In the genomic region with DNA sequence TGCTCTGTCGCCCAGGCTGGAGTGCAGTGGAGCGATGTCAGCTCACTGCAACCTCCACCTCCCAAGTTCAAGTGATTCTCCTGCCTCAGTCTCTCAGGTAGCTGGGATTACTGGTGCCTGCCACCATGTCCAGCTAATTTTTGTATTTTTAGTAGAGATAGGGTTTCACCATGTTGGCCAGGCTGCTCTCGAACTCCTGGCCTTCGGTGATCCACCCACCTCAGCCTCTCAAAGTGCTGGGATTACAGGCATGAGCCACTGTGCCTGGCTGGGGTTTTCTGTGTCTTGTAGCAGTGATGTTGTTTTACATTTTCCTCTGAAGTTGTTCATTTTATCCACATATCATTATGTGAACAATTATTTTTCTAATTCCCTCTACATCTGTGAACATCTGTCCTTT, we compare ENCODE assay signal across 11 cellular contexts. TPM values are rescaled to one million over a fixed set of nuclear protein-coding genes. Genes with fewer than 3 reads are reported as not detected.
DNase-seq lines count a peak whose midpoint lies in the region; ATAC-seq and TF ChIP-seq lines count a peak whose summit lies in the region.
"Not testable (repeated sequence)": the region's sequence is repeated elsewhere in the genome, so short reads cannot be mapped to it uniquely, and the experiment has no call there.
"Had no signal": no experiment of that assay in that cellular context is flagged by ENCODE, and none has a peak within 500 bp of the region (broad histone marks: within the 10 kb centered on the region; RNA-seq: fewer than 3 reads in every experiment).

No MANE protein-coding gene starts in this region.

- H4K20me1 ChIP-seq in PC-9 (ENCODE audit: insufficient read depth): not testable (repeated sequence)

- not testable (repeated sequence) for H3K9me3 Mint-ChIP-seq in dendritic cell treated with granulocyte-macrophage colony-stimulating factor and Interleukin-4, amounts not matched to agents 40 ng/mL and 50 ng/mL, for 4 days

- 47 to 64% (median 63%) methylated on average over 2 to 4 of the region's 4 CpGs for WGBS in psoas muscle, 3 donors

- BruUV-seq in PC-9 (replicated peaks; lab: Mats Ljungman, UMichigan): not testable (repeated sequence)

- DNase-seq in PC-9, psoas muscle: not testable (repeated sequence)
- peak; percentile 39 for DNase-seq in activated effector memory CD4-positive, alpha-beta T cell treated with anti-CD3 and anti-CD28 coated beads, Interleukin-2, amount 50 U/mL, for 16 hours
- peak; percentile 51 for DNase-seq in mesenteric fat pad (ENCODE audit: low spot score)

- H3K9me3 ChIP-seq in PC-9 (ENCODE audit: insufficient read depth, low read depth); psoas muscle; stomach smooth muscle (ENCODE audit: control insufficient read depth in 2 of 2, low read length in 2 of 2): not testable (repeated sequence)

- peaks cover 82% of the 10 kb centered on the region for H3K4me1 ChIP-seq in PC-9 (replicated peaks; ENCODE audit: insufficient read depth)
- H3K4me1 ChIP-seq in psoas muscle: peaks cover 52% of the 10 kb centered on the region
- H3K4me1 ChIP-seq in stomach smooth muscle (ENCODE audit: control insufficient read depth, insufficient read depth, low read length): peaks cover 77% of the 10 kb centered on the region

- H3K4me3 Mint-ChIP-seq in dendritic cell treated with granulocyte-macrophage colony-stimulating factor and Interleukin-4, amounts not matched to agents 40 ng/mL and 50 ng/mL, for 4 days: peak overlapping the region; percentile 50

- H3K27ac ChIP-seq in C4-2B (peak overlapping the region; percentile 20), PC-9 (peak overlapping the region; percentile 82), psoas muscle (peak overlapping the region; percentile 93), stomach smooth muscle (ENCODE audit: low read length) (peak overlapping the region; percentile 94)

- H3K27ac Mint-ChIP-seq in dendritic cell treated with granulocyte-macrophage colony-stimulating factor and Interleukin-4, amounts not matched to agents 40 ng/mL and 50 ng/mL, for 4 days: peak overlapping the region; percentile 68

- CTCF ChIA-PET in PC-9 (lab: Charles Lee): interaction anchor here (0.6 to 0.7 kb wide), 2 partner anchors 22 to 183 kb away, joined by 3 to 5 read pairs; no protein-coding TSS in a partner anchor

- not testable (repeated sequence) for ATAC-seq in psoas muscle

- H3K36me3 Mint-ChIP-seq in dendritic cell treated with granulocyte-macrophage colony-stimulating factor and Interleukin-4, amounts not matched to agents 40 ng/mL and 50 ng/mL, for 4 days (ENCODE audit: low read depth): peaks cover 98% of the 10 kb centered on the region

- not testable (repeated sequence) for H3K9ac ChIP-seq in stomach smooth muscle (ENCODE audit: low read length in 2 of 2)

- H3K27me3 ChIP-seq in PC-9 (ENCODE audit: insufficient read depth, low read depth); psoas muscle (ENCODE audit: insufficient read depth in 3 of 3, low read length in 2 of 3); stomach smooth muscle (ENCODE audit: control insufficient read depth in 1 of 2, insufficient read depth in 2 of 2, low read length in 2 of 2): not testable (repeated sequence)

- H3K4me3 ChIP-seq in PC-9; psoas muscle; stomach smooth muscle (ENCODE audit: low read length in 2 of 2): not testable (repeated sequence)

- H3K27me3 Mint-ChIP-seq in dendritic cell treated with granulocyte-macrophage colony-stimulating factor and Interleukin-4, amounts not matched to agents 40 ng/mL and 50 ng/mL, for 4 days: peaks cover 62% of the 10 kb centered on the region

- H3F3A ChIP-seq in PC-9 (ENCODE audit: insufficient read depth, low read depth): peaks cover 46% of the 10 kb centered on the region

- POLR2A ChIA-PET in PC-9 (lab: Charles Lee; ENCODE audit: unreplicated experiment): not testable (repeated sequence)

- TF ChIP-seq CTCF in C4-2B (conservative IDR thresholded peaks at IDR 0.05); PC-9 (conservative IDR thresholded peaks at IDR 0.05); psoas muscle (IDR thresholded peaks at IDR 0.05): not testable (repeated sequence)

- not testable (repeated sequence) for H3K36me3 ChIP-seq in PC-9 (ENCODE audit: low read depth); psoas muscle (ENCODE audit: insufficient read depth in 1 of 2, low read depth in 1 of 2); stomach smooth muscle (ENCODE audit: control insufficient read depth in 2 of 2, insufficient read depth in 2 of 2, low read length in 2 of 2)

- H3K4me1 Mint-ChIP-seq in dendritic cell treated with granulocyte-macrophage colony-stimulating factor and Interleukin-4, amounts not matched to agents 40 ng/mL and 50 ng/mL, for 4 days (ENCODE audit: low read depth): peaks cover 93% of the 10 kb centered on the region

- intact Hi-C loops in PC-9 (cut with micrococcal nuclease; ENCODE audit: unreplicated experiment) (loop anchor here (5.0 to 10.0 kb wide), 3 partner anchors 54 to 273 kb away; partner anchors contain the start of gene RAB17), psoas muscle (cut with DNase I) (loop anchor here in 1 of 2 donors (10.0 kb wide), 1 partner anchor 267 kb away; the partner anchor contains the start of gene KLHL30)
- intact Hi-C loops in dendritic cell treated with granulocyte-macrophage colony-stimulating factor and Interleukin-4, amounts not matched to agents 40 ng/mL and 50 ng/mL, for 4 days (cut with micrococcal nuclease): loop anchor here (5.0 kb wide), 1 partner anchor 99 kb away; the partner anchor contains the start of gene UBE2F

- peak overlapping the region; percentile 69 for H3K4me2 ChIP-seq in PC-9

- H2AFZ ChIP-seq in PC-9: not testable (repeated sequence)

- H3K9me2 ChIP-seq in PC-9 (ENCODE audit: insufficient read depth): not testable (repeated sequence)

- peaks cover 75% of the 10 kb centered on the region for H3K79me2 ChIP-seq in PC-9 (ENCODE audit: low read depth)

RNA-seq across cellular contexts. Expression of gene RAMP1, which starts 8.7 kb away (rescaled TPM):
- 48.5 and 48.7 TPM in 2 replicates for total RNA-seq in PC-9 (2021)
- total RNA-seq in mesenteric fat pad: 21.8 TPM
- 100 to 1,000 TPM in 1 of 4 donors, 10 to 100 TPM in 3; 32.8 to 105 (median 91.2) TPM for total RNA-seq in psoas muscle
- polyA plus RNA-seq in psoas muscle: 100 to 1,000 TPM in 2 of 3 donors, 10 to 100 TPM in 1; 86.5 to 367 (median 303) TPM
- total RNA-seq: HT1080, OCI-LY7 had no signal
- polyA plus RNA-seq: A549, CD14-positive monocyte had no signal

Comparison
In these comparisons a context has a peak if more than half of its experiments do, and no peak if none do; other contexts are left out.
1. H3K27ac ChIP-seq: peak in every context shown above with its lines; median percentile 94 in stomach smooth muscle; 93 in psoas muscle; 82 in PC-9; 20 in C4-2B.